ENCODE assay signal across 8 cellular contexts in the genomic region with DNA sequence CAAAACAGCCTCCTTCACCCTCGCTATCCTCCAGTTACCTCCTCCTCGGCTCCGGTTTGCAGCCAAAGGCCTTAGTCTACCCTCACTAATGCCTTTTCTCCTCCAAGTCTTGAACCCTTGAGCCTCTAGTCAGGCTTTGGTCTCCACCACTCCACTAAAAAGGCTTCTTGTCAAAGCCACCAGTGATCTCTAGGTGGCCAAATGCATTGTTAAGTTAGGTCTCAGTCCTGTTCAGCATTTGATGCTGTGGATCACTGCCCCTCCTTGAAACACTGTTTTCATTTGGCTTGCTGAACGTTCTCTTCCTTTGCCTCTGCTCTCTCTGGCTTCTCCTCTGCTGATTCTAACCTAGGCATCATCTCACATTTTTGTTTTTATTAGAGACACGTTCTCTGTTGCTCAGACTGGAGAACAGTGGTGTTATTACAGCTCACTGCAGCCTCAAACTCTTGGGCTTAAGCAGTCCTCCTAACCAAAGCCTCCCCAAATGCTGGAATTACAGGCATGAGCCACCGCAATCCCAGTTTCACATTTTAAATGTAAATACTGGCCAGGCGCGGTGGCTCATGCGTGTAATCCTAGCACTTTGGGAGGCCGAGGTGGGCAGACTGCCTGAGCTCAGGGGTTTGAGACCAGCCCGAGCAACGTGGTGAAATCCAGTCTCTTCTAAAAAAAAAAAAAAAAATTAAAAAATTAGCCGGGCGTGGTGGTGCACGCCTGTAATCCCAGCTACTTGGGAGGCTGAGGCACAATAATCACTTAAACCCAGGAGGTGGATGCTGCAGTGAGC. TPM values are rescaled to one million over a fixed set of nuclear protein-coding genes. Genes with fewer than 3 reads are reported as not detected.
DNase-seq lines count a peak whose midpoint lies in the region; ATAC-seq and TF ChIP-seq lines count a peak whose summit lies in the region.

No MANE protein-coding gene starts in this region.

- intact Hi-C loops in IMR-90 (cut with micrococcal nuclease): no loop called here

- H3K4me2 ChIP-seq in IMR-90 (ENCODE audit: low read depth, low read length): peak overlapping the region; percentile 78

- in situ Hi-C loops in IMR-90 (cut with MboI; ENCODE audit: low sequenced_read_pairs): no loop called here

- H3K9me3 ChIP-seq in CD4-positive, CD25-positive, alpha-beta regulatory T cell (ENCODE audit: control insufficient read depth in 2 of 2, low read length in 2 of 2): no peaks in the 10 kb centered on the region
- no peaks in the 10 kb centered on the region for H3K9me3 ChIP-seq in IMR-90 (ENCODE audit: control insufficient read depth, insufficient read depth, low read length)

- H2BK5ac ChIP-seq in IMR-90 (ENCODE audit: low read depth, low read length, poor library complexity, severe bottlenecking): no peak overlapping the region

- H4K8ac ChIP-seq in IMR-90 (ENCODE audit: low read depth in 2 of 2, low read length in 2 of 2): peak overlapping the region; percentile 83 to 88

- peak overlapping the region; percentile 91 to 96 (median 92) for H3K4me3 Mint-ChIP-seq in CD4-positive, CD25-positive, alpha-beta regulatory T cell
- peak overlapping the region; percentile 83 for H3K4me3 Mint-ChIP-seq in central memory CD8-positive, alpha-beta T cell
- peak overlapping the region; percentile 86 for H3K4me3 Mint-ChIP-seq in nephron progenitor cell

- dilution Hi-C loops in IMR-90 (cut with HindIII; ENCODE audit: low sequenced_read_pairs, unreplicated experiment): no loop called here

- H2BK20ac ChIP-seq in IMR-90 (ENCODE audit: low read depth, low read length): no peak overlapping the region

- POLR2A ChIA-PET in IMR-90 (lab: Charles Lee; ENCODE audit: unreplicated experiment): no interaction called here

- H3K18ac ChIP-seq in IMR-90 (ENCODE audit: low read depth, low read length): no peak overlapping the region

- peaks cover 17% of the 10 kb centered on the region for H3K36me3 Mint-ChIP-seq in CD4-positive, CD25-positive, alpha-beta regulatory T cell
- peaks cover 28% of the 10 kb centered on the region for H3K36me3 Mint-ChIP-seq in central memory CD8-positive, alpha-beta T cell (ENCODE audit: insufficient read depth)
- H3K36me3 Mint-ChIP-seq in nephron progenitor cell (ENCODE audit: low read depth): peaks cover 33% of the 10 kb centered on the region

- peak overlapping the region; percentile 43; the same call in 1 of the 2 replicates for H4K91ac ChIP-seq in IMR-90 (ENCODE audit: insufficient read depth, low read depth, low read length)

- no peak for TF ChIP-seq RAD21 in IMR-90 (IDR thresholded peaks at IDR 0.05; ENCODE audit: low read length)

- H2AFZ ChIP-seq in IMR-90 (replicated peaks; ENCODE audit: low read length, poor library complexity): peak overlapping the region; percentile 72

- peak overlapping the region; percentile 84 for H3K4me3 ChIP-seq in CD4-positive, CD25-positive, alpha-beta regulatory T cell (ENCODE audit: low read depth, low read length)
- H3K4me3 ChIP-seq in IMR-90 (ENCODE audit: insufficient read depth, low read depth, low read length): peak overlapping the region; percentile 53

- H3K9me1 ChIP-seq in IMR-90 (ENCODE audit: insufficient read depth, low read length): peaks cover 4% of the 10 kb centered on the region

- no peak overlapping the region for H2BK120ac ChIP-seq in IMR-90 (ENCODE audit: low read depth, low read length)

- 78% methylated on average over 6 of the region's 15 CpGs; no CpG with 5 or more reads in 1 of the 2 experiments for WGBS in IMR-90 (ENCODE audit: extremely low coverage in 2 of 2, insufficient read length in 1 of 2), 2 experiments

- H3K79me1 ChIP-seq in IMR-90 (ENCODE audit: low read depth in 1 of 2, low read length in 2 of 2): peaks cover 15 to 18% of the 10 kb centered on the region in 2 experiments

- no peak overlapping the region for H2BK15ac ChIP-seq in IMR-90 (ENCODE audit: low read depth, low read length)

- H3K27ac Mint-ChIP-seq in CD4-positive, CD25-positive, alpha-beta regulatory T cell: peak overlapping the region; percentile 80 to 98 (median 92)
- H3K27ac Mint-ChIP-seq in central memory CD8-positive, alpha-beta T cell (ENCODE audit: low read depth): peak overlapping the region; percentile 91
- peak overlapping the region; percentile 75 for H3K27ac Mint-ChIP-seq in nephron progenitor cell

- peak in 1 of 3 donors; percentile 23 for DNase-seq in CD4-positive, CD25-positive, alpha-beta regulatory T cell
- DNase-seq in IMR-90 (no peak), nephron progenitor cell (no peak), GM19240 (ENCODE audit: insufficient read length, low spot score) (no peak), COLO829 (ENCODE audit: low spot score) (no peak)
- no peak for DNase-seq in central memory CD8-positive, alpha-beta T cell (ENCODE audit: low spot score in 2 of 2)

- H3K4me1 ChIP-seq in CD4-positive, CD25-positive, alpha-beta regulatory T cell (ENCODE audit: control insufficient read depth, insufficient read depth, low read length, poor library complexity, severe bottlenecking): peaks cover 24% of the 10 kb centered on the region
- peaks cover 5% of the 10 kb centered on the region; the same call in 1 of the 2 replicates for H3K4me1 ChIP-seq in IMR-90 (ENCODE audit: control insufficient read depth, insufficient read depth, low read length)

- H3K9me3 Mint-ChIP-seq in CD4-positive, CD25-positive, alpha-beta regulatory T cell: peaks cover 0 to 2% (median 0%) of the 10 kb centered on the region in 7 donors
- H3K9me3 Mint-ChIP-seq in central memory CD8-positive, alpha-beta T cell: no peaks in the 10 kb centered on the region
- peaks cover 16% of the 10 kb centered on the region for H3K9me3 Mint-ChIP-seq in nephron progenitor cell

- H3K4ac ChIP-seq in IMR-90 (ENCODE audit: low read depth, low read length): peak overlapping the region; percentile 66

- peak overlapping the region; percentile 97 for H3K27ac ChIP-seq in CD4-positive, CD25-positive, alpha-beta regulatory T cell (ENCODE audit: insufficient read depth, low read length, poor library complexity, severe bottlenecking)
- H3K27ac ChIP-seq in IMR-90 (ENCODE audit: insufficient read depth, low read length): 0 out of 2 replicates have a peak overlapping the region, but pooled peaks have one; percentile 5

- H3K27me3 Mint-ChIP-seq in CD4-positive, CD25-positive, alpha-beta regulatory T cell: no peaks in the 10 kb centered on the region
- H3K27me3 Mint-ChIP-seq in central memory CD8-positive, alpha-beta T cell: no peaks in the 10 kb centered on the region
- H3K27me3 Mint-ChIP-seq in nephron progenitor cell (ENCODE audit: low read depth, poor library complexity): peaks cover 2% of the 10 kb centered on the region

- BruUV-seq in IMR-90 (replicated peaks; lab: Mats Ljungman, UMichigan): no TSS peak

- peaks cover 16% of the 10 kb centered on the region for H3K36me3 ChIP-seq in CD4-positive, CD25-positive, alpha-beta regulatory T cell (ENCODE audit: control insufficient read depth, insufficient read depth, low read length)
- H3K36me3 ChIP-seq in IMR-90 (ENCODE audit: control insufficient read depth, insufficient read depth, low read length): peaks cover 2% of the 10 kb centered on the region; the same call in 1 of the 2 replicates

- H2AK9ac ChIP-seq in IMR-90 (replicated peaks; ENCODE audit: low read depth, low read length, poor library complexity): peak overlapping the region; percentile 43

- H2AK5ac ChIP-seq in IMR-90 (ENCODE audit: low read depth, low read length): peak overlapping the region; percentile 70

- peak overlapping the region; percentile 73 for H4K5ac ChIP-seq in IMR-90 (ENCODE audit: low read depth, low read length)

- H3K14ac ChIP-seq in IMR-90 (replicated peaks; ENCODE audit: low read depth, low read length): peak overlapping the region; percentile 67

- no peak overlapping the region for H3K56ac ChIP-seq in IMR-90 (ENCODE audit: extremely low read depth, insufficient read depth, low read length)

- H3K23ac ChIP-seq in IMR-90 (ENCODE audit: low read depth, low read length): peak overlapping the region; percentile 80

- H3K4me1 Mint-ChIP-seq in CD4-positive, CD25-positive, alpha-beta regulatory T cell: peaks cover 22 to 59% (median 33%) of the 10 kb centered on the region in 4 donors
- H3K4me1 Mint-ChIP-seq in central memory CD8-positive, alpha-beta T cell: peaks cover 27% of the 10 kb centered on the region
- peaks cover 16% of the 10 kb centered on the region for H3K4me1 Mint-ChIP-seq in nephron progenitor cell

- H4K20me1 ChIP-seq in IMR-90 (ENCODE audit: insufficient read depth, low read length): peaks cover 3% of the 10 kb centered on the region; the same call in 1 of the 2 replicates

- H3K9ac ChIP-seq in IMR-90 (ENCODE audit: low read depth, low read length): peak overlapping the region; percentile 66

- TF ChIP-seq CTCF in IMR-90 (conservative IDR thresholded peaks at IDR 0.05; ENCODE audit: low read depth, low read length) (no peak), nephron progenitor cell (IDR thresholded peaks at IDR 0.05) (no peak)

- ATAC-seq in CD4-positive, CD25-positive, alpha-beta regulatory T cell (ENCODE audit: low read depth in 2 of 2): no peak
- ATAC-seq in IMR-90 (ENCODE audit: low read depth) (no peak), HG02763 (IDR thresholded peaks at IDR 0.05; ENCODE audit: unreplicated experiment) (no peak), HG02973 (IDR thresholded peaks at IDR 0.05; ENCODE audit: unreplicated experiment) (no peak)
- no peak for ATAC-seq in central memory CD8-positive, alpha-beta T cell (replicated peaks; ENCODE audit: extremely low read depth, poor library complexity, severe bottlenecking)

- H3K27me3 ChIP-seq in CD4-positive, CD25-positive, alpha-beta regulatory T cell (ENCODE audit: control insufficient read depth, insufficient read depth, low read length): no peaks in the 10 kb centered on the region
- H3K27me3 ChIP-seq in IMR-90 (ENCODE audit: control insufficient read depth, insufficient read depth, low read length): no peaks in the 10 kb centered on the region

- CTCF ChIA-PET in IMR-90 (lab: Yijun Ruan, JAX): interaction anchor here (1.2 to 1.3 kb wide), 3 partner anchors 14 to 277 kb away, joined by 3 read pairs; partner anchors contain the start of gene NUPR1

- TF ChIP-seq POLR2A in IMR-90 (IDR thresholded peaks at IDR 0.05; ENCODE audit: low read depth, low read length): no peak

RNA-seq across cellular contexts. Expression of gene SGF29, which starts 1.1 kb away (rescaled TPM):
- total RNA-seq in CD4-positive, CD25-positive, alpha-beta regulatory T cell: 49.5 TPM
- polyA plus RNA-seq in CD4-positive, CD25-positive, alpha-beta regulatory T cell: 10 to 100 TPM; 43.4 to 97.5 (median 70.5) TPM
- 7.2 and 7.7 TPM in 2 replicates for total RNA-seq in IMR-90 (2012; rRNA removed)
- 4.3 and 4.7 TPM in 2 replicates for polyA plus RNA-seq in IMR-90 (2012; rRNA removed)
- polyA plus RNA-seq in IMR-90 (2012; cell fraction: cytosol; rRNA removed): 3.4 and 3.7 TPM in 2 replicates
- 10.0 and 12.4 TPM in 2 replicates for polyA plus RNA-seq in IMR-90 (2012; cell fraction: nucleus; rRNA removed; ENCODE audit: low replicate concordance)

RNA-seq across cellular contexts. Expression of gene NUPR1, which starts 16.1 kb away (rescaled TPM):
- total RNA-seq in CD4-positive, CD25-positive, alpha-beta regulatory T cell: not detected
- polyA plus RNA-seq in CD4-positive, CD25-positive, alpha-beta regulatory T cell: not detected
- total RNA-seq in IMR-90 (2012; rRNA removed): 5.8 and 10.2 TPM in 2 replicates
- polyA plus RNA-seq in IMR-90 (2012; rRNA removed): 27.9 and 29.8 TPM in 2 replicates
- polyA plus RNA-seq in IMR-90 (2012; cell fraction: cytosol; rRNA removed): 37.4 and 107 TPM in 2 replicates
- polyA plus RNA-seq in IMR-90 (2012; cell fraction: nucleus; rRNA removed; ENCODE audit: low replicate concordance): 11.6 and 16.7 TPM in 2 replicates

RNA-seq across cellular contexts. Expression of gene SULT1A2, which starts 42.0 kb away (rescaled TPM):
- total RNA-seq in CD4-positive, CD25-positive, alpha-beta regulatory T cell: 0.39 TPM
- polyA plus RNA-seq in CD4-positive, CD25-positive, alpha-beta regulatory T cell: not detected
- not detected in 2 replicates for total RNA-seq in IMR-90 (2012; rRNA removed)
- 0.09 TPM in 1 of 2 replicates, not detected in the other for polyA plus RNA-seq in IMR-90 (2012; rRNA removed)
- polyA plus RNA-seq in IMR-90 (2012; cell fraction: cytosol; rRNA removed): 0.04 TPM in 1 of 2 replicates, not detected in the other
- polyA plus RNA-seq in IMR-90 (2012; cell fraction: nucleus; rRNA removed; ENCODE audit: low replicate concordance): 0.06 and 0.13 TPM in 2 replicates

RNA-seq across cellular contexts. Expression of gene IL27, which starts 48.2 kb away (rescaled TPM):
- not detected for total RNA-seq in CD4-positive, CD25-positive, alpha-beta regulatory T cell
- not detected for polyA plus RNA-seq in CD4-positive, CD25-positive, alpha-beta regulatory T cell
- not detected in 2 replicates for total RNA-seq in IMR-90 (2012; rRNA removed)
- polyA plus RNA-seq in IMR-90 (2012; rRNA removed): not detected in 2 replicates
- not detected in 2 replicates for polyA plus RNA-seq in IMR-90 (2012; cell fraction: cytosol; rRNA removed)
- not detected in 2 replicates for polyA plus RNA-seq in IMR-90 (2012; cell fraction: nucleus; rRNA removed; ENCODE audit: low replicate concordance)

RNA-seq across cellular contexts. Expression of gene SULT1A1, which starts 55.0 kb away (rescaled TPM):
- 8.6 TPM for total RNA-seq in CD4-positive, CD25-positive, alpha-beta regulatory T cell
- 10 to 100 TPM in 2 of 4 donors, 1 to 10 TPM in 2; 6.4 to 19.2 (median 10.2) TPM for polyA plus RNA-seq in CD4-positive, CD25-positive, alpha-beta regulatory T cell
- 1.1 and 1.6 TPM in 2 replicates for total RNA-seq in IMR-90 (2012; rRNA removed)
- 1.1 and 1.2 TPM in 2 replicates for polyA plus RNA-seq in IMR-90 (2012; rRNA removed)
- 1.4 and 1.7 TPM in 2 replicates for polyA plus RNA-seq in IMR-90 (2012; cell fraction: cytosol; rRNA removed)
- 0.87 and 1.3 TPM in 2 replicates for polyA plus RNA-seq in IMR-90 (2012; cell fraction: nucleus; rRNA removed; ENCODE audit: low replicate concordance)
